In the genomic region with DNA sequence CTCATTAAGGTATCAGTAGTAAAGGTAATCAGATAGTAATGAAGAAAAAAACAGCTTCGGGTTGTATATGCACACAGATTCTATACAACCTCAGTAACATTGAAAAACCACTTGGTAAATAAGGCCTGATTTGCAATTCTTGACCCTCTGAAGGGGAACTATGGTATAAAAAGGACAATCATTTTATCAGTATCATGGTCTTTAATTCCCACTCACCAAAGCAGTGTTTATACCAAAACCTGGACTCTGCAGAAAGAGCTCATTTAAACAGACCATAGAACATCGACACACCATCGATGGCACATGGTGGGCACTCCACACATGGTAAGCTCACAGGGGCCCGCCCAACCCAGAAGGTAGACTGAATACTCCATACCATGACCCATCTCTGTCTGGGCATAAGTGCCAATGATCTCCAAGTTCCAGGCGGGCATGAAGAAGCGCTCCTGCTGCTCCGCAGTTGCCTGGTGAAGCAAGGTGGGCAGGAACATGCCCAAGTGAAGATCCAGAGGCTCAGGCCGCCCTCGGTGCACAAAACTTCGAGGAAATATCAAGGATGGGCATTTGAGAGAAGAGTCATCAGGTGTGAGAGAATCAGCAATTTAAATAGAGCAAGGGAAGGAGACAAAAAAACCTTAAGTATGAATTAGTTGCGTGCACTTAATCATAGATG, we compare ENCODE assay signal across 22 cellular contexts. TPM values are rescaled to one million over a fixed set of nuclear protein-coding genes. Genes with fewer than 3 reads are reported as not detected.
A peak's percentile ranks its signal among the peaks of the same experiment; 100 is the strongest.
DNase-seq lines count a peak whose midpoint lies in the region; ATAC-seq, FAIRE-seq and TF ChIP-seq lines count a peak whose summit lies in the region.
"Had no signal": no experiment of that assay in that cellular context is flagged by ENCODE, and none has a peak within 500 bp of the region (broad histone marks: within the 10 kb centered on the region; RNA-seq: fewer than 3 reads in every experiment).

No MANE protein-coding gene starts in this region.

- peaks cover 19% of the 10 kb centered on the region for H3K4me1 ChIP-seq in HUES48 (ENCODE audit: control insufficient read depth, insufficient read depth, low read length)
- peaks cover 37% of the 10 kb centered on the region for H3K4me1 ChIP-seq in HepG2 (ENCODE audit: insufficient read depth, low read length)
- H3K4me1 ChIP-seq: BE2C had no signal

- TF ChIP-seq EP300 in HepG2 (IDR thresholded peaks at IDR 0.05; ENCODE audit: low read depth in 2 of 2, low read length in 2 of 2) (no peak), HepG2 (CRISPR knock-in tag; IDR thresholded peaks at IDR 0.05; ENCODE audit: borderline replicate concordance) (no peak)

- H2AFZ ChIP-seq in HepG2 (ENCODE audit: low read length): no peak overlapping the region
- H2AFZ ChIP-seq: GM23248 had no signal

- ATAC-seq in WTC11 (no peak; the same call in 1 of the 2 replicates), HepG2 (peak; percentile 75), HG03139 (IDR thresholded peaks at IDR 0.05; ENCODE audit: unreplicated experiment) (no peak)
- ATAC-seq: CD8-positive, alpha-beta T cell had no signal

- POLR2A ChIA-PET in WTC11 (lab: Charles Lee): interaction anchor here (1.2 kb wide), 1 partner anchor 19 kb away, joined by 3 read pairs; the partner anchor contains the start of gene FBF1
- POLR2A ChIA-PET in HepG2 (lab: Yijun Ruan, JAX): interaction anchor here (0.5 to 4.3 kb wide), 12 partner anchors 9 to 55 kb away, joined by 3 to 39 read pairs (median 5); partner anchors contain the start of genes ACOX1, FBF1, MRPL38 and TEN1

- H3K27ac Mint-ChIP-seq in WTC11: peak overlapping the region; percentile 91
- peak overlapping the region; percentile 22 for H3K27ac Mint-ChIP-seq in type B pancreatic cell
- H3K27ac Mint-ChIP-seq: CD8-positive, alpha-beta T cell; HFFc6 had no signal

- no peaks in the 10 kb centered on the region for H3K27me3 ChIP-seq in HUES48 (ENCODE audit: control insufficient read depth, insufficient read depth, low read length)
- no peaks in the 10 kb centered on the region for H3K27me3 ChIP-seq in HepG2 (ENCODE audit: control insufficient read depth in 1 of 2, insufficient read depth in 2 of 2, low read length in 2 of 2)
- H3K27me3 ChIP-seq: BE2C had no signal

- no peaks in the 10 kb centered on the region for H3K27me3 Mint-ChIP-seq in WTC11 (ENCODE audit: low read depth)
- H3K27me3 Mint-ChIP-seq in type B pancreatic cell: no peaks in the 10 kb centered on the region

- no peaks in the 10 kb centered on the region for H3K9me3 ChIP-seq in HUES48 (ENCODE audit: control insufficient read depth, insufficient read depth, low read length)
- no peaks in the 10 kb centered on the region for H3K9me3 ChIP-seq in HepG2 (ENCODE audit: low read length)
- H3K9me3 ChIP-seq: BE2C had no signal

- peaks cover 22% of the 10 kb centered on the region for H3K4me1 Mint-ChIP-seq in WTC11
- peaks cover 6% of the 10 kb centered on the region for H3K4me1 Mint-ChIP-seq in type B pancreatic cell (ENCODE audit: unreplicated experiment)

- peaks cover 66% of the 10 kb centered on the region for H3K79me2 ChIP-seq in HepG2 (ENCODE audit: insufficient read depth, low read length)

- H3K9me3 Mint-ChIP-seq in WTC11 (no peaks in the 10 kb centered on the region), type B pancreatic cell (no peaks in the 10 kb centered on the region)
- H3K9me3 Mint-ChIP-seq: CD8-positive, alpha-beta T cell; HFFc6 had no signal

- H3K36me3 Mint-ChIP-seq in WTC11: peaks cover 22% of the 10 kb centered on the region
- H3K36me3 Mint-ChIP-seq in type B pancreatic cell: peaks cover 20% of the 10 kb centered on the region

- 85% methylated on average over 11 of the region's 11 CpGs for WGBS in HepG2 (ENCODE audit: low lambda C conversion rate)

- TF ChIP-seq CTCF in WTC11 (IDR thresholded peaks at IDR 0.05) (no peak), HepG2 (CRISPR knock-in tag; IDR thresholded peaks at IDR 0.05) (no peak), type B pancreatic cell (conservative IDR thresholded peaks at IDR 0.05) (no peak)

- no peak overlapping the region for H3K9ac ChIP-seq in HUES48 (ENCODE audit: low read depth, low read length)
- no peak overlapping the region for H3K9ac ChIP-seq in HepG2 (ENCODE audit: insufficient read depth, low read depth, low read length)
- H3K9ac ChIP-seq: GM23248 had no signal

- peaks cover 67% of the 10 kb centered on the region for H4K20me1 ChIP-seq in HepG2 (ENCODE audit: insufficient read depth, low read length)

- TF ChIP-seq POLR2A in HepG2 (IDR thresholded peaks at IDR 0.05; ENCODE audit: insufficient read depth in 1 of 2, low read depth in 2 of 2, low read length in 2 of 2): no peak

- intact Hi-C loops in HepG2 (cut with micrococcal nuclease; ENCODE audit: unreplicated experiment) (no loop called here), posterior cingulate gyrus (cut with DNase I) (no loop called here)

- H3K4me2 ChIP-seq in HepG2 (ENCODE audit: low read depth, low read length): peak overlapping the region; percentile 59

- DNase-seq in WTC11 (ENCODE audit: low spot score): no peak
- no peak for DNase-seq in HepG2 (ENCODE audit: low spot score)
- no peak for DNase-seq in type B pancreatic cell (ENCODE audit: extremely low spot score, unreplicated experiment)
- no peak for DNase-seq in A172 (ENCODE audit: low spot score)
- DNase-seq in posterior cingulate gyrus: no peak
- DNase-seq: BE2C; CD8-positive, alpha-beta T cell; DND-41; GDM1; GM23248; HFFc6; KBM-7; NCI-H1092 treated with DMSO at 0.1 percent for 48 hours; NCI-H187; NCI-H446; NCI-H774; SHP77 treated with DMSO at 0.1 percent for 48 hours had no signal

- peak overlapping the region; percentile 84 for H3K27ac ChIP-seq in HUES48 (ENCODE audit: low read depth, low read length)
- peak overlapping the region; percentile 52 for H3K27ac ChIP-seq in HepG2 (ENCODE audit: extremely low read length, insufficient read depth, low read length)
- H3K27ac ChIP-seq: GM23248 had no signal

- FAIRE-seq in HepG2 (lab: Jason Lieb, UNC): no peak
- FAIRE-seq: GM12892, GM19239, HTR-8/SVneo had no signal

- no peak for TF ChIP-seq RAD21 in HepG2 (CRISPR knock-in tag; IDR thresholded peaks at IDR 0.05)

- H3K4me3 ChIP-seq in HUES48 (ENCODE audit: low read depth, low read length) (peak overlapping the region; percentile 31), HepG2 (replicated peaks in 1 of 3; ENCODE audit: insufficient read depth in 1 of 3, low read depth in 2 of 3, low read length in 3 of 3) (no peak overlapping the region)
- H3K4me3 ChIP-seq: GM23248 had no signal

- CTCF ChIA-PET in WTC11 (lab: Charles Lee) (interaction anchor here (1.3 to 2.4 kb wide), 2 partner anchors 40 to 55 kb away, joined by 5 to 6 read pairs; partner anchors contain the start of genes CDK3 and MRPL38), HepG2 (lab: Yijun Ruan, JAX; ENCODE audit: low intra/inter-chr PET ratio, low total read pairs) (no interaction called here)

- H3K4me3 Mint-ChIP-seq in WTC11 (peak overlapping the region; percentile 5), type B pancreatic cell (no peak overlapping the region)
- H3K4me3 Mint-ChIP-seq: CD8-positive, alpha-beta T cell; HFFc6 had no signal

- BruUV-seq in HepG2 (replicated peaks; lab: Mats Ljungman, UMichigan): no TSS peak

- in situ Hi-C loops in HepG2 (cut with HindIII; ENCODE audit: extremely low pct_ligation_motif_present, low pct_unique_long_range_greater_than_20kb): loop anchor here (5.0 kb wide), 1 partner anchor 47 kb away; no protein-coding TSS in a partner anchor

- H3K36me3 ChIP-seq in HUES48 (ENCODE audit: control insufficient read depth, insufficient read depth, low read length) (peaks cover 22% of the 10 kb centered on the region), HepG2 (replicated peaks in 1 of 2; ENCODE audit: control insufficient read depth in 1 of 2, insufficient read depth in 2 of 2, low read length in 2 of 2) (peaks cover 22 to 54% of the 10 kb centered on the region in 2 experiments)

RNA-seq across cellular contexts. Expression of gene ACOX1, which starts 19.0 kb away (rescaled TPM):
- total RNA-seq in WTC11 (2021) (32.4 to 40.9 TPM (median 32.5 TPM) in 3 replicates), HepG2 (2016; rRNA removed; fragmentation: Illumina TruSeq; extraction: Trizol) (120 and 156 TPM in 2 replicates), type B pancreatic cell (ENCODE audit: low replicate concordance) (48.5 and 84.6 TPM in 2 replicates)
- total RNA-seq in HepG2 (2016; cell fraction: cytosol; rRNA removed; fragmentation: Illumina TruSeq; extraction: Trizol; ENCODE audit: low read depth): 10.7 and 14.1 TPM in 2 replicates
- 117 and 150 TPM in 2 replicates for total RNA-seq in HepG2 (2016; cell fraction: insoluble cytoplasmic fraction; rRNA removed; fragmentation: Illumina TruSeq; extraction: Trizol)
- total RNA-seq in HepG2 (2016; cell fraction: membrane; rRNA removed; fragmentation: Illumina TruSeq; extraction: Trizol): 29.9 and 30.7 TPM in 2 replicates
- total RNA-seq in HepG2 (2016; cell fraction: nucleus; rRNA removed; fragmentation: Illumina TruSeq; extraction: Trizol): 86.5 and 102 TPM in 2 replicates
- polyA plus RNA-seq in HepG2 (2011; rRNA removed): 84.2 and 86.4 TPM in 2 replicates
- 56.8 and 64.7 TPM in 2 replicates for polyA plus RNA-seq in HepG2 (2011; cell fraction: cytosol; rRNA removed)
- polyA plus RNA-seq in HepG2 (2011; cell fraction: nucleus; rRNA removed): 77.2 and 84.5 TPM in 2 replicates
- 59.6 and 89.0 TPM in 2 replicates for polyA plus RNA-seq in HepG2 (2012)
- polyA plus RNA-seq in HepG2 (2016; cell fraction: cytosol; fragmentation: Illumina TruSeq; extraction: Trizol; ENCODE audit: low read depth): 5.3 and 5.6 TPM in 2 replicates
- 71.5 and 71.7 TPM in 2 replicates for polyA plus RNA-seq in HepG2 (2016; cell fraction: insoluble cytoplasmic fraction; fragmentation: Illumina TruSeq; extraction: Trizol; ENCODE audit: low read depth)
- 8.6 and 11.1 TPM in 2 replicates for polyA plus RNA-seq in HepG2 (2016; cell fraction: membrane; fragmentation: Illumina TruSeq; extraction: Trizol; ENCODE audit: low read depth)
- polyA plus RNA-seq in HepG2 (2016; cell fraction: nucleus; fragmentation: Illumina TruSeq; extraction: Trizol; ENCODE audit: insufficient read depth, low read depth): 66.2 and 73.5 TPM in 2 replicates
- polyA minus RNA-seq in HepG2 (2011; rRNA and poly(A)+ RNA removed; ENCODE audit: low replicate concordance): 73.6 and 303 TPM in 2 replicates
- polyA minus RNA-seq in HepG2 (2011; cell fraction: cytosol; rRNA and poly(A)+ RNA removed): 201 and 237 TPM in 2 replicates
- 162 and 215 TPM in 2 replicates for polyA minus RNA-seq in HepG2 (2011; cell fraction: nucleus; rRNA and poly(A)+ RNA removed)
- 47.5 and 48.6 TPM in 2 replicates for total RNA-seq in A172 (2014; rRNA removed; shearing (Covaris generic))

RNA-seq across cellular contexts. Expression of gene TEN1, which starts 19.1 kb away (rescaled TPM):
- total RNA-seq in WTC11 (2021) (15.6 to 18.4 TPM (median 17.2 TPM) in 3 replicates), HepG2 (2016; rRNA removed; fragmentation: Illumina TruSeq; extraction: Trizol) (14.7 and 18.0 TPM in 2 replicates), type B pancreatic cell (ENCODE audit: low replicate concordance) (15.9 and 31.2 TPM in 2 replicates)
- total RNA-seq in HepG2 (2016; cell fraction: cytosol; rRNA removed; fragmentation: Illumina TruSeq; extraction: Trizol; ENCODE audit: low read depth): 26.3 and 36.8 TPM in 2 replicates
- total RNA-seq in HepG2 (2016; cell fraction: insoluble cytoplasmic fraction; rRNA removed; fragmentation: Illumina TruSeq; extraction: Trizol): 13.8 and 19.0 TPM in 2 replicates
- 38.9 and 47.5 TPM in 2 replicates for total RNA-seq in HepG2 (2016; cell fraction: membrane; rRNA removed; fragmentation: Illumina TruSeq; extraction: Trizol)
- 9.0 and 10.9 TPM in 2 replicates for total RNA-seq in HepG2 (2016; cell fraction: nucleus; rRNA removed; fragmentation: Illumina TruSeq; extraction: Trizol)
- 21.3 and 29.4 TPM in 2 replicates for polyA plus RNA-seq in HepG2 (2011; rRNA removed)
- polyA plus RNA-seq in HepG2 (2011; cell fraction: cytosol; rRNA removed): 20.7 and 26.7 TPM in 2 replicates
- polyA plus RNA-seq in HepG2 (2011; cell fraction: nucleus; rRNA removed): 68.4 and 69.7 TPM in 2 replicates
- 17.2 and 19.1 TPM in 2 replicates for polyA plus RNA-seq in HepG2 (2012)
- 36.8 and 50.4 TPM in 2 replicates for polyA plus RNA-seq in HepG2 (2016; cell fraction: cytosol; fragmentation: Illumina TruSeq; extraction: Trizol; ENCODE audit: low read depth)
- 17.0 and 17.1 TPM in 2 replicates for polyA plus RNA-seq in HepG2 (2016; cell fraction: insoluble cytoplasmic fraction; fragmentation: Illumina TruSeq; extraction: Trizol; ENCODE audit: low read depth)
- polyA plus RNA-seq in HepG2 (2016; cell fraction: membrane; fragmentation: Illumina TruSeq; extraction: Trizol; ENCODE audit: low read depth): 37.6 and 44.5 TPM in 2 replicates
- 23.5 and 24.6 TPM in 2 replicates for polyA plus RNA-seq in HepG2 (2016; cell fraction: nucleus; fragmentation: Illumina TruSeq; extraction: Trizol; ENCODE audit: insufficient read depth, low read depth)
- polyA minus RNA-seq in HepG2 (2011; rRNA and poly(A)+ RNA removed; ENCODE audit: low replicate concordance): 12.3 and 13.2 TPM in 2 replicates
- 3.3 and 7.8 TPM in 2 replicates for polyA minus RNA-seq in HepG2 (2011; cell fraction: cytosol; rRNA and poly(A)+ RNA removed)
- polyA minus RNA-seq in HepG2 (2011; cell fraction: nucleus; rRNA and poly(A)+ RNA removed): 6.5 and 7.1 TPM in 2 replicates
- total RNA-seq in A172 (2014; rRNA removed; shearing (Covaris generic)): 23.4 and 28.4 TPM in 2 replicates

RNA-seq across cellular contexts. Expression of gene FBF1, which starts 19.1 kb away (rescaled TPM):
- total RNA-seq in WTC11 (2021): 19.8 to 23.7 TPM (median 21.0 TPM) in 3 replicates
- 3.5 and 8.1 TPM in 2 replicates for total RNA-seq in HepG2 (2016; rRNA removed; fragmentation: Illumina TruSeq; extraction: Trizol)
- total RNA-seq in HepG2 (2016; cell fraction: cytosol; rRNA removed; fragmentation: Illumina TruSeq; extraction: Trizol; ENCODE audit: low read depth): 9.1 and 11.4 TPM in 2 replicates
- total RNA-seq in HepG2 (2016; cell fraction: insoluble cytoplasmic fraction; rRNA removed; fragmentation: Illumina TruSeq; extraction: Trizol): 2.6 and 8.5 TPM in 2 replicates
- 4.8 and 6.0 TPM in 2 replicates for total RNA-seq in HepG2 (2016; cell fraction: membrane; rRNA removed; fragmentation: Illumina TruSeq; extraction: Trizol)
- total RNA-seq in HepG2 (2016; cell fraction: nucleus; rRNA removed; fragmentation: Illumina TruSeq; extraction: Trizol): 10.2 TPM in 2 replicates
- polyA plus RNA-seq in HepG2 (2011; rRNA removed): 2.4 and 2.7 TPM in 2 replicates
- 0.77 and 1.5 TPM in 2 replicates for polyA plus RNA-seq in HepG2 (2011; cell fraction: cytosol; rRNA removed)
- 17.0 and 21.4 TPM in 2 replicates for polyA plus RNA-seq in HepG2 (2011; cell fraction: nucleus; rRNA removed)
- 1.5 and 1.6 TPM in 2 replicates for polyA plus RNA-seq in HepG2 (2012)
- polyA plus RNA-seq in HepG2 (2016; cell fraction: cytosol; fragmentation: Illumina TruSeq; extraction: Trizol; ENCODE audit: low read depth): 1.0 and 1.8 TPM in 2 replicates
- 1.8 and 3.2 TPM in 2 replicates for polyA plus RNA-seq in HepG2 (2016; cell fraction: insoluble cytoplasmic fraction; fragmentation: Illumina TruSeq; extraction: Trizol; ENCODE audit: low read depth)
- polyA plus RNA-seq in HepG2 (2016; cell fraction: membrane; fragmentation: Illumina TruSeq; extraction: Trizol; ENCODE audit: low read depth): 1.5 and 2.3 TPM in 2 replicates
- polyA plus RNA-seq in HepG2 (2016; cell fraction: nucleus; fragmentation: Illumina TruSeq; extraction: Trizol; ENCODE audit: insufficient read depth, low read depth): 19.0 and 21.2 TPM in 2 replicates
- 2.2 and 13.0 TPM in 2 replicates for polyA minus RNA-seq in HepG2 (2011; rRNA and poly(A)+ RNA removed; ENCODE audit: low replicate concordance)
- polyA minus RNA-seq in HepG2 (2011; cell fraction: cytosol; rRNA and poly(A)+ RNA removed): 1.2 and 2.1 TPM in 2 replicates
- 6.3 and 6.5 TPM in 2 replicates for polyA minus RNA-seq in HepG2 (2011; cell fraction: nucleus; rRNA and poly(A)+ RNA removed)
- 18.7 and 27.5 TPM in 2 replicates for total RNA-seq in type B pancreatic cell (ENCODE audit: low replicate concordance)
- total RNA-seq in A172 (2014; rRNA removed; shearing (Covaris generic)): 9.9 and 12.5 TPM in 2 replicates

RNA-seq across cellular contexts. Expression of gene CDK3, which starts 40.7 kb away (rescaled TPM):
- total RNA-seq in WTC11 (2021) (9.5 to 11.3 TPM (median 10.2 TPM) in 3 replicates), HepG2 (2016; rRNA removed; fragmentation: Illumina TruSeq; extraction: Trizol) (2.0 and 5.8 TPM in 2 replicates), type B pancreatic cell (ENCODE audit: low replicate concordance) (11.5 and 14.1 TPM in 2 replicates)
- total RNA-seq in HepG2 (2016; cell fraction: cytosol; rRNA removed; fragmentation: Illumina TruSeq; extraction: Trizol; ENCODE audit: low read depth): 1.8 and 2.5 TPM in 2 replicates
- 1.6 and 5.0 TPM in 2 replicates for total RNA-seq in HepG2 (2016; cell fraction: insoluble cytoplasmic fraction; rRNA removed; fragmentation: Illumina TruSeq; extraction: Trizol)
- 2.3 TPM in 2 replicates for total RNA-seq in HepG2 (2016; cell fraction: membrane; rRNA removed; fragmentation: Illumina TruSeq; extraction: Trizol)
- total RNA-seq in HepG2 (2016; cell fraction: nucleus; rRNA removed; fragmentation: Illumina TruSeq; extraction: Trizol): 7.8 and 9.0 TPM in 2 replicates
- 11.4 and 18.0 TPM in 2 replicates for polyA plus RNA-seq in HepG2 (2011; rRNA removed)
- 5.4 and 6.1 TPM in 2 replicates for polyA plus RNA-seq in HepG2 (2011; cell fraction: cytosol; rRNA removed)
- 90.2 and 107 TPM in 2 replicates for polyA plus RNA-seq in HepG2 (2011; cell fraction: nucleus; rRNA removed)
- 10.2 and 11.2 TPM in 2 replicates for polyA plus RNA-seq in HepG2 (2012)
- polyA plus RNA-seq in HepG2 (2016; cell fraction: cytosol; fragmentation: Illumina TruSeq; extraction: Trizol; ENCODE audit: low read depth): 0.93 and 1.5 TPM in 2 replicates
- 1.1 and 1.4 TPM in 2 replicates for polyA plus RNA-seq in HepG2 (2016; cell fraction: insoluble cytoplasmic fraction; fragmentation: Illumina TruSeq; extraction: Trizol; ENCODE audit: low read depth)
- 1.8 and 2.0 TPM in 2 replicates for polyA plus RNA-seq in HepG2 (2016; cell fraction: membrane; fragmentation: Illumina TruSeq; extraction: Trizol; ENCODE audit: low read depth)
- polyA plus RNA-seq in HepG2 (2016; cell fraction: nucleus; fragmentation: Illumina TruSeq; extraction: Trizol; ENCODE audit: insufficient read depth, low read depth): 29.8 and 32.4 TPM in 2 replicates
- 0.84 and 2.9 TPM in 2 replicates for polyA minus RNA-seq in HepG2 (2011; rRNA and poly(A)+ RNA removed; ENCODE audit: low replicate concordance)
- polyA minus RNA-seq in HepG2 (2011; cell fraction: cytosol; rRNA and poly(A)+ RNA removed): 0.62 and 1.3 TPM in 2 replicates
- 4.0 and 7.6 TPM in 2 replicates for polyA minus RNA-seq in HepG2 (2011; cell fraction: nucleus; rRNA and poly(A)+ RNA removed)
- 5.7 and 7.6 TPM in 2 replicates for total RNA-seq in A172 (2014; rRNA removed; shearing (Covaris generic))

RNA-seq across cellular contexts. Expression of gene MRPL38, which starts 55.3 kb away (rescaled TPM):
- 107 to 146 TPM (median 116 TPM) in 3 replicates for total RNA-seq in WTC11 (2021)
- total RNA-seq in HepG2 (2016; rRNA removed; fragmentation: Illumina TruSeq; extraction: Trizol): 88.8 and 125 TPM in 2 replicates
- total RNA-seq in HepG2 (2016; cell fraction: cytosol; rRNA removed; fragmentation: Illumina TruSeq; extraction: Trizol; ENCODE audit: low read depth): 53.2 and 53.6 TPM in 2 replicates
- total RNA-seq in HepG2 (2016; cell fraction: insoluble cytoplasmic fraction; rRNA removed; fragmentation: Illumina TruSeq; extraction: Trizol): 73.5 and 128 TPM in 2 replicates
- total RNA-seq in HepG2 (2016; cell fraction: membrane; rRNA removed; fragmentation: Illumina TruSeq; extraction: Trizol): 62.4 and 67.5 TPM in 2 replicates
- 71.0 and 89.4 TPM in 2 replicates for total RNA-seq in HepG2 (2016; cell fraction: nucleus; rRNA removed; fragmentation: Illumina TruSeq; extraction: Trizol)
- 83.7 and 91.0 TPM in 2 replicates for polyA plus RNA-seq in HepG2 (2011; rRNA removed)
- polyA plus RNA-seq in HepG2 (2011; cell fraction: cytosol; rRNA removed): 36.5 and 58.7 TPM in 2 replicates
- polyA plus RNA-seq in HepG2 (2011; cell fraction: nucleus; rRNA removed): 354 and 357 TPM in 2 replicates
- 56.1 and 67.2 TPM in 2 replicates for polyA plus RNA-seq in HepG2 (2012)
- 36.0 and 42.4 TPM in 2 replicates for polyA plus RNA-seq in HepG2 (2016; cell fraction: cytosol; fragmentation: Illumina TruSeq; extraction: Trizol; ENCODE audit: low read depth)
- polyA plus RNA-seq in HepG2 (2016; cell fraction: insoluble cytoplasmic fraction; fragmentation: Illumina TruSeq; extraction: Trizol; ENCODE audit: low read depth): 69.7 and 88.6 TPM in 2 replicates
- polyA plus RNA-seq in HepG2 (2016; cell fraction: membrane; fragmentation: Illumina TruSeq; extraction: Trizol; ENCODE audit: low read depth): 48.5 and 49.3 TPM in 2 replicates
- polyA plus RNA-seq in HepG2 (2016; cell fraction: nucleus; fragmentation: Illumina TruSeq; extraction: Trizol; ENCODE audit: insufficient read depth, low read depth): 191 and 212 TPM in 2 replicates
- 110 and 142 TPM in 2 replicates for polyA minus RNA-seq in HepG2 (2011; rRNA and poly(A)+ RNA removed; ENCODE audit: low replicate concordance)
- polyA minus RNA-seq in HepG2 (2011; cell fraction: cytosol; rRNA and poly(A)+ RNA removed): 44.8 and 58.7 TPM in 2 replicates
- polyA minus RNA-seq in HepG2 (2011; cell fraction: nucleus; rRNA and poly(A)+ RNA removed): 57.4 and 57.8 TPM in 2 replicates
- total RNA-seq in type B pancreatic cell (ENCODE audit: low replicate concordance): 93.5 and 113 TPM in 2 replicates
- total RNA-seq in A172 (2014; rRNA removed; shearing (Covaris generic)): 55.1 and 58.4 TPM in 2 replicates
